In genomic region chr15:84981054-84981710, GRCh38 we compare ENCODE assay signal across 8 cellular contexts. TPM values are rescaled to one million over a fixed set of nuclear protein-coding genes. Genes with fewer than 3 reads are reported as not detected.
DNase-seq lines count a peak whose midpoint lies in the region; ATAC-seq, FAIRE-seq and TF ChIP-seq lines count a peak whose summit lies in the region.

No MANE protein-coding gene starts in this region.

- POLR2A ChIA-PET in MCF 10A (lab: Yijun Ruan, JAX): interaction anchor here (0.6 to 5.7 kb wide), 11 partner anchors 11 to 350 kb away, joined by 3 to 50 read pairs (median 6); partner anchors contain the start of gene SEC11A

- no peaks in the 10 kb centered on the region for H3K36me3 Mint-ChIP-seq in MCF 10A (ENCODE audit: insufficient read depth, unreplicated experiment)

- no peaks in the 10 kb centered on the region for H3K27me3 ChIP-seq in small intestine (ENCODE audit: control insufficient read depth in 2 of 2, insufficient read depth in 2 of 2, low read length in 2 of 2)

- ATAC-seq in GM18519 (IDR thresholded peaks at IDR 0.05; ENCODE audit: low FRiP score, unreplicated experiment): peak; percentile 54
- peak; percentile 38 for ATAC-seq in HG03060 (IDR thresholded peaks at IDR 0.05; ENCODE audit: low read depth, unreplicated experiment)

- TF ChIP-seq CTCF in MCF 10A (IDR thresholded peaks at IDR 0.05; ENCODE audit: unreplicated experiment): peak; percentile 13

- H3K4me1 ChIP-seq in small intestine (ENCODE audit: control insufficient read depth in 2 of 2, insufficient read depth in 1 of 2, low read depth in 1 of 2, low read length in 1 of 2): peaks cover 6 to 17% of the 10 kb centered on the region in 2 donors

- peak overlapping the region; percentile 67 to 93 for H3K4me3 ChIP-seq in small intestine (ENCODE audit: low read depth in 1 of 2, low read length in 2 of 2)

- FAIRE-seq in small intestine (lab: Jason Lieb, UNC): no peak

- H3K36me3 ChIP-seq in small intestine (ENCODE audit: control insufficient read depth in 2 of 2, insufficient read depth in 2 of 2, low read length in 2 of 2): no peaks in the 10 kb centered on the region

- no peaks in the 10 kb centered on the region for H3K9me3 ChIP-seq in small intestine (ENCODE audit: control insufficient read depth, low read depth)

- 0% methylated on average over 49 to 75 of the region's 75 CpGs for WGBS in small intestine, 3 donors

- H3K4me3 Mint-ChIP-seq in MCF 10A (ENCODE audit: unreplicated experiment): peak overlapping the region; percentile 86

- BruUV-seq in MCF 10A (replicated peaks; lab: Mats Ljungman, UMichigan): no TSS peak

- H3K4me1 Mint-ChIP-seq in MCF 10A (ENCODE audit: insufficient read depth, unreplicated experiment): peaks cover 2% of the 10 kb centered on the region

- peak; percentile 88 for DNase-seq in A172 (ENCODE audit: low spot score)
- peak; percentile 53 for DNase-seq in NCI-H2107 treated with DMSO at 0.1 percent for 48 hours (lab: John Stamatoyannopoulos, UW; ENCODE audit: unreplicated experiment)
- peak; percentile 97 for DNase-seq in UCSD-AML1 (lab: John Stamatoyannopoulos, UW; ENCODE audit: unreplicated experiment)
- DNase-seq in MCF 10A (ENCODE audit: unreplicated experiment): peak; percentile 95
- DNase-seq in iPS-NIHi11 (ENCODE audit: low spot score): peak; percentile 96
- DNase-seq in small intestine: peak; percentile 96

- H3K9me3 Mint-ChIP-seq in MCF 10A (ENCODE audit: unreplicated experiment): no peaks in the 10 kb centered on the region

- no peaks in the 10 kb centered on the region for H3K27me3 Mint-ChIP-seq in MCF 10A (ENCODE audit: insufficient read depth, unreplicated experiment)

- H3K27ac ChIP-seq in small intestine (ENCODE audit: low read depth in 1 of 2, low read length in 1 of 2): peak overlapping the region; percentile 96 to 97

- H3K27ac Mint-ChIP-seq in MCF 10A (ENCODE audit: low read depth, unreplicated experiment): peak overlapping the region; percentile 84

- intact Hi-C loops in MCF 10A (cut with micrococcal nuclease): loop anchor here (1.0 kb wide), 1 partner anchor 63 kb away; no protein-coding TSS in a partner anchor

- CTCF ChIA-PET in MCF 10A (lab: Yijun Ruan, JAX): interaction anchor here (0.7 to 2.4 kb wide), 5 partner anchors 11 to 234 kb away, joined by 3 to 11 read pairs (median 3); no protein-coding TSS in a partner anchor

RNA-seq across cellular contexts. Expression of gene PDE8A, which starts 0.5 kb away (rescaled TPM):
- total RNA-seq in A172 (2014; rRNA removed; shearing (Covaris generic)): 7.9 and 13.8 TPM in 2 replicates
- total RNA-seq in MCF 10A (2022): 27.3 and 27.4 TPM in 2 replicates
- 10 to 100 TPM; 18.4 to 30.9 (median 22.8) TPM for polyA plus RNA-seq in small intestine

Comparison
In these comparisons a context has a peak if more than half of its experiments do, and no peak if none do; other contexts are left out.
1. Peak in every context shown above with its lines: DNase-seq, ATAC-seq, H3K4me3 ChIP-seq and H3K27ac ChIP-seq.